In the genomic region with DNA sequence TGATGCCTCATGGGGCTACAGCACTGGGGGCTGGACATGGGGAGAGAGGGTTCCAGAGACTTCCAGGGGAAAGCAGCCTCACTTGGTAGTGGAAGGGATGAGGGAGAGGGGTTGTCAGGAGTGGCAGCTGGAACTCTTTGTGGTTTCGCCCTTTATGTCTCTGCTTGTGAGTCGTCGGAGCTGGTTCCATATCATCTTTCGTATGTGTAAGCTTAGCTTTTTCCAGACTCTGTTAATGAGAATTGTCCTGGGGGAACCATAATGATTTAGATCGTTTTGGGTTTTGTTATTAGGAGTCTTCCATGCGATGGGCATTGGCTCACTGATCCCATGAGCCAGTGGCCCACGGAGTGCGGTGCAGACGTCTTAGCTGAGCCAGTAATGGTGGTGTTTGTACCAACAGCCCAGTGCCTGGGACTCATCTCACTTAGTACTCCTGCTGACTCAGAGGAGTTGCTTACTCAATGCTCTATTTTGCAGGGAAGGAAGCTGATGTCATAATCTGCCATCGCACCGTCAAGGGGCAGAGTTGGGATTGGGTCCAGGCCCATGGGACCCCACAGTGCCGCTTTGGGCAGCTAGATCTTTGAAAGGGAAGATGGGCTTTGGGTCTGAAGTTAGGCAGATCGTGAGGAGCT, we compare ENCODE assay signal across 11 cellular contexts. TPM values are rescaled to one million over a fixed set of nuclear protein-coding genes. Genes with fewer than 3 reads are reported as not detected.
A peak's percentile ranks its signal among the peaks of the same experiment; 100 is the strongest.
DNase-seq lines count a peak whose midpoint lies in the region; ATAC-seq and TF ChIP-seq lines count a peak whose summit lies in the region.
"Had no signal": no experiment of that assay in that cellular context is flagged by ENCODE, and none has a peak within 500 bp of the region (broad histone marks: within the 10 kb centered on the region; RNA-seq: fewer than 3 reads in every experiment).

No MANE protein-coding gene starts in this region.

- ATAC-seq in GM19023 (IDR thresholded peaks at IDR 0.05; ENCODE audit: unreplicated experiment): no peak
- no peak for ATAC-seq in HG03457 (IDR thresholded peaks at IDR 0.05; ENCODE audit: unreplicated experiment)

- H3K9ac ChIP-seq in adipocyte (ENCODE audit: low read length): peak overlapping the region; percentile 37

- DNase-seq in A673 (ENCODE audit: low spot score): peak; percentile 56
- DNase-seq in HK-2 (ENCODE audit: unreplicated experiment): peak; percentile 59
- peak; percentile 85 for DNase-seq in adipocyte (ENCODE audit: low read depth)
- DNase-seq in kidney glomerular epithelial cell (lab: John Stamatoyannopoulos, UW): peak; percentile 58
- DNase-seq in stimulated activated CD4-positive, alpha-beta T cell treated with anti-CD3 and anti-CD28 coated beads, Interleukin-12 subunit alpha, Interleukin-12 subunit beta, amount 100 ng/mL, for 4 hours: no peak
- DNase-seq in GM19238 (ENCODE audit: insufficient read length, low spot score): no peak
- DNase-seq: DND-41, right lobe of liver had no signal

- POLR2A ChIA-PET in A673 (lab: Charles Lee; ENCODE audit: low non-redundant PET): no interaction called here

- CTCF ChIA-PET in A673 (lab: Charles Lee): interaction anchor here (0.6 kb wide), 1 partner anchor 14 kb away, joined by 6 read pairs; no protein-coding TSS in a partner anchor

- H3K9me3 ChIP-seq in A673 (ENCODE audit: low read depth, low read length, poor library complexity, severe bottlenecking) (no peaks in the 10 kb centered on the region), adipocyte (ENCODE audit: control insufficient read depth, low read length) (no peaks in the 10 kb centered on the region)
- H3K9me3 ChIP-seq: right lobe of liver, suprapubic skin had no signal

- no peaks in the 10 kb centered on the region for H3K27me3 ChIP-seq in A673 (replicated peaks; ENCODE audit: insufficient read depth, low read depth, low read length, poor library complexity)
- no peaks in the 10 kb centered on the region for H3K27me3 ChIP-seq in adipocyte (replicated peaks; ENCODE audit: control insufficient read depth, insufficient read depth, low read length)
- H3K27me3 ChIP-seq: right lobe of liver, suprapubic skin had no signal

- BruUV-seq in A673 (replicated peaks; lab: Mats Ljungman, UMichigan): no TSS peak

- H3K4me1 ChIP-seq in A673 (ENCODE audit: insufficient read depth, low read length, poor library complexity, severe bottlenecking): peaks cover 10% of the 10 kb centered on the region
- H3K4me1 ChIP-seq in adipocyte (ENCODE audit: control insufficient read depth, insufficient read depth, low read length): peaks cover 33% of the 10 kb centered on the region
- H3K4me1 ChIP-seq: right lobe of liver, suprapubic skin had no signal

- no peak for TF ChIP-seq CTCF in A673 (conservative IDR thresholded peaks at IDR 0.05; ENCODE audit: low read depth, low read length)

- H3K4me3 ChIP-seq in A673 (ENCODE audit: low read depth, low read length, poor library complexity, severe bottlenecking) (no peak overlapping the region), adipocyte (ENCODE audit: low read length) (no peak overlapping the region)
- H3K4me3 ChIP-seq: right lobe of liver, suprapubic skin had no signal

- H3K36me3 ChIP-seq in A673 (ENCODE audit: insufficient read depth, low read length, poor library complexity, severe bottlenecking) (no peaks in the 10 kb centered on the region), adipocyte (ENCODE audit: control insufficient read depth, insufficient read depth, low read length, severe bottlenecking) (peaks cover 68% of the 10 kb centered on the region)

- intact Hi-C loops in A673 (cut with micrococcal nuclease; ENCODE audit: unreplicated experiment): no loop called here

- H3K27ac ChIP-seq in A673 (ENCODE audit: low read depth, low read length, poor library complexity, severe bottlenecking): peak overlapping the region; percentile 23
- H3K27ac ChIP-seq: right lobe of liver, suprapubic skin had no signal

RNA-seq across cellular contexts. Expression of gene NEK6, which starts 48.5 kb away (rescaled TPM):
- total RNA-seq in A673 (2021): 23.3 and 35.9 TPM in 2 replicates

Comparison
In these comparisons a context has a peak if more than half of its experiments do, and no peak if none do; other contexts are left out.
1. DNase-seq: peak in A673 (single experiment), HK-2 (single experiment), adipocyte (single experiment) and kidney glomerular epithelial cell (single experiment); none in stimulated activated CD4-positive, alpha-beta T cell treated with anti-CD3 and anti-CD28 coated beads, Interleukin-12 subunit alpha, Interleukin-12 subunit beta, amount 100 ng/mL, for 4 hours (single experiment) and GM19238 (single experiment).